Comparison of ENCODE assay signal across 26 cellular contexts in the genomic region with DNA sequence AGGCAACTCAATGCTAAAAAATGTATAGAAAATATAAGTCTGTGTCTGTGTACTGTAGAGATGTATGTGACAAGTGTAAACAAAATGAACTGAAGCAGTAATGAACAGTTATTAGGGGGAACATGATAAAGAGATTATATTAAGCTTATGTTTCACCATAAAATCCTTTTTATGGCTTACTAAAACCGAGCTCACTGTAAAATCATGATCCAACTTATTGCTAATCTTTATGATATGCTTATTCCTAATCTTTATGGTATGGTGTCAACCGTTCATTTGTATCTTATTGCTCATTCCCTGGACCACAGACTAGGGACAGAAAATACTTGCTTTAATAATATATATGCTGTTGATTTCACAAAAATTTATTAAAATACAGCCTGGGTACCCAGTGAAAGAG.
"Had no signal": no experiment of that assay in that cellular context is flagged by ENCODE, and none has a peak within 500 bp of the region (broad histone marks: within the 10 kb centered on the region; RNA-seq: fewer than 3 reads in every experiment).

No MANE protein-coding gene starts in this region.

- H3K4me3 ChIP-seq: left lung, lower lobe of right lung, ovary, skin epidermis, spleen, tibial nerve, uterus had no signal

- H3K27me3 ChIP-seq: ovary, tibial nerve, uterus had no signal

- ATAC-seq: left cardiac atrium; left lung; lower lobe of right lung; naive thymus-derived CD4-positive, alpha-beta T cell; natural killer cell treated with Interleukin-12 subunit alpha and Interleukin-12 subunit beta and Interleukin-15 and Interleukin-18, amount 100 ng/mL, for 72 hours; right cardiac atrium; sciatic nerve; stimulated activated memory B cell treated with anti-CD40 and anti-IgM and Interleukin-4, amounts not matched to agents 10 μg/mL and 1 μg/mL and 100 μg/mL, for 72 hours; stimulated activated naive CD8-positive, alpha-beta T cell treated with anti-CD3 and anti-CD28 coated beads, Interleukin-15, amount 100 ng/mL, for 72 hours had no signal

- H3K36me3 ChIP-seq: left lung, lower lobe of right lung, ovary, spleen, tibial nerve, uterus had no signal

- H3K4me1 ChIP-seq: left lung, lower lobe of right lung, spleen, tibial nerve, uterus had no signal

- H3K9me3 ChIP-seq: lower lobe of right lung, ovary, tibial nerve, uterus had no signal

- FAIRE-seq: keratinocyte had no signal

- DNase-seq: hippocampal formation; kidney glomerular epithelial cell; left cardiac atrium; left lung; lower lobe of right lung; mammary epithelial cell; mesendoderm; naive thymus-derived CD4-positive, alpha-beta T cell; ovary; retina; right cardiac atrium; spleen; stimulated activated CD4-positive, alpha-beta T cell treated with anti-CD3 and anti-CD28 coated beads, Interleukin-1b, Interleukin-23, amount 100 ng/mL, for 48 hours; stimulated activated CD4-positive, alpha-beta T cell treated with anti-CD3 and anti-CD28 coated beads, Interleukin-2, amount 100 ng/mL, for 48 hours; stimulated activated CD4-positive, alpha-beta T cell treated with anti-CD3 and anti-CD28 coated beads, Interleukin-4, amount 100 ng/mL, for 4 hours; stimulated activated CD8-positive, alpha-beta memory T cell treated with anti-CD3 and anti-CD28 coated beads, Interleukin-4, amount 100 ng/mL, for 48 hours; stimulated activated naive CD4-positive, alpha-beta T cell treated with Interleukin-2 at 50 U/mL for 16 hours; stimulated activated naive CD8-positive, alpha-beta T cell treated with anti-CD3 and anti-CD28 coated beads, Interleukin-15, amount 100 ng/mL, for 72 hours; substantia nigra; uterus had no signal

- H3K27ac ChIP-seq: left lung, lower lobe of right lung, ovary, skin epidermis, spleen, tibial nerve, uterus had no signal
